ENCODE assay signal across 11 cellular contexts in genomic region chr12:64678248-64678647, GRCh38.
DNase-seq lines count a peak whose midpoint lies in the region; ATAC-seq and TF ChIP-seq lines count a peak whose summit lies in the region.
"Had no signal": no experiment of that assay in that cellular context is flagged by ENCODE, and none has a peak within 500 bp of the region (broad histone marks: within the 10 kb centered on the region; RNA-seq: fewer than 3 reads in every experiment).

No MANE protein-coding gene starts in this region.

- peak overlapping the region; percentile 69 for H3K27ac Mint-ChIP-seq in activated naive CD8-positive, alpha-beta T cell treated with anti-CD3 and anti-CD28 coated beads, Interleukin-2, amount 10 ng/mL, durations not matched to agents 7 days and 5 days
- peak overlapping the region in 3 of 6 donors; percentile 14 to 76 (median 43) for H3K27ac Mint-ChIP-seq in naive B cell

- no peak overlapping the region for H3K4me3 Mint-ChIP-seq in activated naive CD8-positive, alpha-beta T cell treated with anti-CD3 and anti-CD28 coated beads, Interleukin-2, amount 10 ng/mL, durations not matched to agents 7 days and 5 days
- peak overlapping the region in 3 of 8 donors; percentile 12 to 35 (median 12) for H3K4me3 Mint-ChIP-seq in naive B cell

- H3K9me3 ChIP-seq in HCT116 (ENCODE audit: control insufficient read depth in 1 of 2, insufficient read depth in 1 of 2, low read depth in 1 of 2, low read length in 2 of 2) = no peaks in the 10 kb centered on the region
- H3K9me3 ChIP-seq: testis had no signal

- H3K9ac ChIP-seq in HCT116 (ENCODE audit: low read length) = no peak overlapping the region

- no peak overlapping the region for H3K27ac ChIP-seq in HCT116 (ENCODE audit: low read depth, low read length)
- H3K27ac ChIP-seq: testis had no signal

- H3K79me2 ChIP-seq in HCT116 (ENCODE audit: insufficient read depth, low read length) = peaks cover 76% of the 10 kb centered on the region

- intact Hi-C loops in HCT116 (cut with micrococcal nuclease) (loop anchor here (1.0 to 2.0 kb wide), 2 partner anchors 69 to 129 kb away; no protein-coding TSS in a partner anchor), head of caudate nucleus (cut with DNase I) (no loop called here)

- H3K27me3 Mint-ChIP-seq in activated naive CD8-positive, alpha-beta T cell treated with anti-CD3 and anti-CD28 coated beads, Interleukin-2, amount 10 ng/mL, durations not matched to agents 7 days and 5 days = no peaks in the 10 kb centered on the region
- H3K27me3 Mint-ChIP-seq in naive B cell = no peaks in the 10 kb centered on the region

- ATAC-seq in HCT116 = peak; percentile 55
- ATAC-seq in activated naive CD8-positive, alpha-beta T cell treated with anti-CD3 and anti-CD28 coated beads, Interleukin-2, amount 10 ng/mL, durations not matched to agents 7 days and 5 days (ENCODE audit: low read depth) = no peak
- peak; percentile 29 to 32 for ATAC-seq in naive B cell (ENCODE audit: low read depth in 2 of 2)
- no peak for ATAC-seq in GM18505 (IDR thresholded peaks at IDR 0.05; ENCODE audit: unreplicated experiment)

- no peaks in the 10 kb centered on the region for H4K20me1 ChIP-seq in HCT116 (ENCODE audit: insufficient read depth)

- peaks cover 6% of the 10 kb centered on the region for H3K36me3 Mint-ChIP-seq in activated naive CD8-positive, alpha-beta T cell treated with anti-CD3 and anti-CD28 coated beads, Interleukin-2, amount 10 ng/mL, durations not matched to agents 7 days and 5 days
- no peaks in the 10 kb centered on the region for H3K36me3 Mint-ChIP-seq in naive B cell

- CTCF ChIA-PET in HCT116 (lab: Charles Lee) = interaction anchor here (1.5 to 1.6 kb wide), 2 partner anchors 18 to 129 kb away, joined by 3 read pairs; no protein-coding TSS in a partner anchor

- no peaks in the 10 kb centered on the region for H3K27me3 ChIP-seq in HCT116 (ENCODE audit: insufficient read depth, low read length)
- H3K27me3 ChIP-seq: testis had no signal

- H3K9me3 Mint-ChIP-seq in activated naive CD8-positive, alpha-beta T cell treated with anti-CD3 and anti-CD28 coated beads, Interleukin-2, amount 10 ng/mL, durations not matched to agents 7 days and 5 days = no peaks in the 10 kb centered on the region
- peaks cover 0 to 3% (median 0%) of the 10 kb centered on the region in 7 donors for H3K9me3 Mint-ChIP-seq in naive B cell

- no peaks in the 10 kb centered on the region for H3K9me2 ChIP-seq in HCT116 (ENCODE audit: insufficient read depth)

- TF ChIP-seq POLR2A in HCT116 (IDR thresholded peaks at IDR 0.05; ENCODE audit: borderline replicate concordance, extremely low read depth, insufficient read depth, insufficient read length) (no peak), GM18505 (IDR thresholded peaks at IDR 0.05; ENCODE audit: borderline replicate concordance, extremely low read depth, insufficient read depth, insufficient read length) (no peak)

- POLR2A ChIA-PET in HCT116 (lab: Charles Lee) = no interaction called here
- POLR2A ChIA-PET in activated naive CD8-positive, alpha-beta T cell treated with anti-CD3 and anti-CD28 coated beads, Interleukin-2, amount 10 ng/mL, durations not matched to agents 7 days and 5 days (lab: Charles Lee) = interaction anchor here (1.1 to 3.6 kb wide), 3 partner anchors 8 to 69 kb away, joined by 3 to 36 read pairs (median 19); partner anchors contain the start of gene RASSF3

- BruUV-seq in HCT116 (replicated peaks; lab: Mats Ljungman, UMichigan) = no TSS peak

- peak overlapping the region; percentile 74; the same call in 1 of the 2 replicates for H3K4me2 ChIP-seq in HCT116 (ENCODE audit: low read length)

- H3K4me3 ChIP-seq in HCT116 (replicated peaks in 1 of 2; ENCODE audit: low read depth in 1 of 2, low read length in 2 of 2) = no peak overlapping the region
- H3K4me3 ChIP-seq: testis had no signal

- no peaks in the 10 kb centered on the region for H3K36me3 ChIP-seq in HCT116 (ENCODE audit: control insufficient read depth in 1 of 2, insufficient read depth in 2 of 2, low read length in 2 of 2)

- peak; percentile 18 for DNase-seq in DMS153 (lab: John Stamatoyannopoulos, UW)
- no peak for DNase-seq in DMS153 treated with DMSO at 0.1 percent for 48 hours (lab: John Stamatoyannopoulos, UW; ENCODE audit: unreplicated experiment)
- DNase-seq in HCT116 (ENCODE audit: low read depth, low spot score) = no peak
- DNase-seq in activated naive CD8-positive, alpha-beta T cell treated with anti-CD3 and anti-CD28 coated beads, Interleukin-2, amount 10 ng/mL, durations not matched to agents 7 days and 5 days = no peak
- DNase-seq in naive B cell = no peak
- no peak for DNase-seq in head of caudate nucleus
- DNase-seq in HPDE6-E6E7 (ENCODE audit: extremely low spot score) = no peak
- DNase-seq: 8988T, NCI-H1694, testis had no signal

- RAD21 ChIA-PET in HCT116 (lab: Charles Lee; ENCODE audit: low non-redundant PET in 1 of 2, low total read pairs in 2 of 2, uncharacterized antibody in 2 of 2, unreplicated experiment in 2 of 2) = interaction anchor here in 1 of 2 experiments (1.2 kb wide), 1 partner anchor 129 kb away, joined by 3 read pairs; no protein-coding TSS in a partner anchor

- peaks cover 77 to 85% of the 10 kb centered on the region in 2 experiments for H3K4me1 ChIP-seq in HCT116 (ENCODE audit: control insufficient read depth in 1 of 2, insufficient read depth in 2 of 2, low read length in 2 of 2)
- H3K4me1 ChIP-seq: testis had no signal

- H3K4me1 Mint-ChIP-seq in activated naive CD8-positive, alpha-beta T cell treated with anti-CD3 and anti-CD28 coated beads, Interleukin-2, amount 10 ng/mL, durations not matched to agents 7 days and 5 days = peaks cover 74% of the 10 kb centered on the region
- H3K4me1 Mint-ChIP-seq in naive B cell = peaks cover 61 to 94% (median 80%) of the 10 kb centered on the region in 3 donors

- TF ChIP-seq RAD21 in HCT116 (IDR thresholded peaks at IDR 0.05; ENCODE audit: low read depth) = peak; percentile 54

- TF ChIP-seq CTCF in HCT116 (IDR thresholded peaks at IDR 0.05 in 2 of 3, conservative IDR thresholded peaks at IDR 0.05 in 1 of 3; ENCODE audit: borderline replicate concordance in 1 of 3, insufficient read depth in 1 of 3, low read depth in 2 of 3, low read length in 2 of 3) = peak in 2 of 3 experiments; percentile 56 to 59; a peak in 4 of 6 replicates

- H2AFZ ChIP-seq in HCT116 (ENCODE audit: low read depth, low read length, poor library complexity, severe bottlenecking) = no peak overlapping the region

TF ChIP-seq in HCT116, 20 proteins besides CTCF, POLR2A, EP300 and RAD21 (continues in another document):
- TF ChIP-seq JUND (IDR thresholded peaks at IDR 0.05) (no peak), SIN3A (IDR thresholded peaks at IDR 0.05; ENCODE audit: low read depth) (no peak), ELF1 (IDR thresholded peaks at IDR 0.05; ENCODE audit: borderline replicate concordance, low read depth) (no peak), ZNF274 (IDR thresholded peaks at IDR 0.05; ENCODE audit: low read depth, low read length) (no peak), ZBTB33 (IDR thresholded peaks at IDR 0.05; ENCODE audit: extremely low read depth, insufficient replicate concordance, low read length) (no peak), ZFX (IDR thresholded peaks at IDR 0.05) (no peak), EZH2phosphoT487 (IDR thresholded peaks at IDR 0.05; ENCODE audit: borderline replicate concordance) (no peak), POLR2AphosphoS5 (IDR thresholded peaks at IDR 0.05; ENCODE audit: low read depth, low read length) (no peak), REST (IDR thresholded peaks at IDR 0.05; ENCODE audit: low read depth) (no peak), SRF (IDR thresholded peaks at IDR 0.05; ENCODE audit: low read depth) (no peak), SP1 (IDR thresholded peaks at IDR 0.05; ENCODE audit: low read depth) (no peak), CEBPB (IDR thresholded peaks at IDR 0.05; ENCODE audit: low read depth) (no peak), YY1 (IDR thresholded peaks at IDR 0.05; ENCODE audit: extremely low read depth, insufficient replicate concordance, low read depth, low read length) (no peak)

Comparison
In these comparisons a context has a peak if more than half of its experiments do, and no peak if none do; other contexts are left out.
1. ATAC-seq: peak in HCT116 (single experiment) and naive B cell (2 of 2); none in activated naive CD8-positive, alpha-beta T cell treated with anti-CD3 and anti-CD28 coated beads, Interleukin-2, amount 10 ng/mL, durations not matched to agents 7 days and 5 days (single experiment) and GM18505 (single experiment).